3 cellular contexts compared by ENCODE assay signal in genomic region chr14:60233251-60233650, GRCh38.
A peak's percentile ranks its signal among the peaks of the same experiment; 100 is the strongest.
TF ChIP-seq lines count a peak whose summit lies in the region.

No MANE protein-coding gene starts in this region.

TF ChIP-seq in IMR-90, 13 proteins besides CTCF, POLR2A, EP300 and RAD21:
- TF ChIP-seq CEBPB (IDR thresholded peaks at IDR 0.05; ENCODE audit: low read depth, low read length) (no peak), CHD1 (IDR thresholded peaks at IDR 0.05; ENCODE audit: low read depth, low read length) (no peak), FOS (IDR thresholded peaks at IDR 0.05; ENCODE audit: low read depth, low read length) (no peak), ELK1 (IDR thresholded peaks at IDR 0.05; ENCODE audit: borderline replicate concordance, low read depth, low read length) (no peak), MXI1 (IDR thresholded peaks at IDR 0.05; ENCODE audit: borderline replicate concordance, low read depth, low read length) (no peak), MAFK (IDR thresholded peaks at IDR 0.05; ENCODE audit: low read depth, low read length) (no peak), RFX5 (IDR thresholded peaks at IDR 0.05; ENCODE audit: low read depth, low read length) (no peak), MAZ (IDR thresholded peaks at IDR 0.05; ENCODE audit: borderline replicate concordance, low read depth, low read length) (no peak), NFE2L2 (IDR thresholded peaks at IDR 0.05; ENCODE audit: low read depth, low read length) (no peak)

TF ChIP-seq in WTC11, 78 proteins besides CTCF, POLR2A, EP300 and RAD21:
- TF ChIP-seq IRF1 (CRISPR knock-in tag; IDR thresholded peaks at IDR 0.05) = no peak
- no peak for TF ChIP-seq ZNF416 (CRISPR knock-in tag; IDR thresholded peaks at IDR 0.05)
- no peak for TF ChIP-seq ZNF423 (CRISPR knock-in tag; IDR thresholded peaks at IDR 0.05)
- TF ChIP-seq SP1 (CRISPR knock-in tag; conservative IDR thresholded peaks at IDR 0.05) = no peak

TF ChIP-seq in HepG2, 621 proteins besides CTCF, POLR2A, EP300 and RAD21:
- TF ChIP-seq ZNF510 (CRISPR knock-in tag; IDR thresholded peaks at IDR 0.05; ENCODE audit: low read depth) = no peak
- 0 out of 4 replicates have a peak, but pooled peaks of 1 of the 2 experiments have one; percentile 30 for TF ChIP-seq MAFK (conservative IDR thresholded peaks at IDR 0.05 in 1 of 2, IDR thresholded peaks at IDR 0.05 in 1 of 2; ENCODE audit: low read length in 2 of 2)
- TF ChIP-seq SSRP1 (CRISPR knock-in tag; IDR thresholded peaks at IDR 0.05) = no peak
- TF ChIP-seq ZNF780A (CRISPR knock-in tag; IDR thresholded peaks at IDR 0.05) = no peak
- 0 out of 2 replicates have a peak, but pooled peaks have one; percentile 9 for TF ChIP-seq SMC3 (IDR thresholded peaks at IDR 0.05; ENCODE audit: low read length)
- 0 out of 2 replicates have a peak, but pooled peaks have one; percentile 13 for TF ChIP-seq ZNF644 (CRISPR knock-in tag; IDR thresholded peaks at IDR 0.05; ENCODE audit: low read depth)
- TF ChIP-seq ZNF430 (CRISPR knock-in tag; IDR thresholded peaks at IDR 0.05) = no peak
TF ChIP-seq in HepG2: peak in this region for 3.
